In genomic region chr3:86766331-86766730, GRCh38 we compare ENCODE assay signal across 29 cellular contexts.
"Had no signal": no experiment of that assay in that cellular context is flagged by ENCODE, and none has a peak within 500 bp of the region (broad histone marks: within the 10 kb centered on the region; RNA-seq: fewer than 3 reads in every experiment).

No MANE protein-coding gene starts in this region.

- H3K4me1 ChIP-seq: stomach, suprapubic skin, testis, thyroid gland, tibial artery, tibial nerve, transverse colon, upper lobe of left lung, upper lobe of right lung, uterus, vagina had no signal

- H3K27me3 ChIP-seq: stomach, suprapubic skin, testis, thyroid gland, tibial artery, tibial nerve, transverse colon, upper lobe of left lung, upper lobe of right lung, uterus, vagina had no signal

- H3K36me3 ChIP-seq: stomach, suprapubic skin, thoracic aorta, thyroid gland, tibial artery, tibial nerve, transverse colon, upper lobe of left lung, upper lobe of right lung, uterus, vagina had no signal

- H3K4me3 ChIP-seq: stomach, suprapubic skin, testis, thoracic aorta, thyroid gland, tibial artery, tibial nerve, transverse colon, upper lobe of left lung, upper lobe of right lung, uterus, vagina had no signal

- H3K27ac ChIP-seq: stomach, suprapubic skin, testis, thoracic aorta, thyroid gland, tibial artery, tibial nerve, transverse colon, upper lobe of left lung, upper lobe of right lung, uterus, vagina had no signal

- ATAC-seq: stimulated activated effector memory CD8-positive, alpha-beta T cell treated with anti-CD3 and anti-CD28 coated beads, Interleukin-12 subunit alpha, Interleukin-12 subunit beta, amount 100 ng/mL, for 72 hours; stimulated activated memory B cell treated with anti-CD40 and anti-IgM and Interleukin-4, amounts not matched to agents 10 μg/mL and 1 μg/mL and 100 μg/mL, for 72 hours; stimulated activated naive B cell treated with anti-CD40 and anti-IgM and Interleukin-4, amounts not matched to agents 10 μg/mL and 1 μg/mL and 100 μg/mL, for 72 hours; stimulated activated naive CD8-positive, alpha-beta T cell treated with anti-CD3 and anti-CD28 coated beads, Interleukin-15, amount 100 ng/mL, for 72 hours; stimulated activated naive CD8-positive, alpha-beta T cell treated with anti-CD3 and anti-CD28 coated beads, Interleukin-15, Interleukin-2, amounts not matched to agents 100 U/mL and 50 U/mL, for 24 hours; upper lobe of right lung had no signal

- H3K9me3 ChIP-seq: stomach, suprapubic skin, testis, thoracic aorta, thyroid gland, tibial artery, tibial nerve, transverse colon, upper lobe of left lung, upper lobe of right lung, uterus, vagina had no signal

- DNase-seq: stimulated activated CD4-positive, alpha-beta T cell treated with anti-CD3 and anti-CD28 coated beads, Interleukin-2, amount 100 ng/mL, for 48 hours; stimulated activated CD4-positive, alpha-beta T cell treated with anti-CD3 and anti-CD28 coated beads, Interleukin-4, amount 100 ng/mL, for 1 hour; stimulated activated CD4-positive, alpha-beta T cell treated with anti-CD3 and anti-CD28 coated beads, Interleukin-4, amount 100 ng/mL, for 24 hours; stimulated activated CD4-positive, alpha-beta T cell treated with anti-CD3 and anti-CD28 coated beads, Interleukin-4, amount 100 ng/mL, for 4 hours; stimulated activated CD8-positive, alpha-beta memory T cell treated with anti-CD3 and anti-CD28 coated beads, Interleukin-4, amount 100 ng/mL, for 48 hours; stimulated activated naive B cell treated with anti-CD40 and anti-IgM and Interleukin-4, amounts not matched to agents 10 μg/mL and 1 μg/mL and 100 μg/mL, for 72 hours; stimulated activated naive CD4-positive, alpha-beta T cell; stimulated activated naive CD4-positive, alpha-beta T cell treated with Interleukin-2 at 50 U/mL for 16 hours; stimulated activated naive CD8-positive, alpha-beta T cell treated with anti-CD3 and anti-CD28 coated beads, Interleukin-15, amount 100 ng/mL, for 72 hours; stimulated activated naive CD8-positive, alpha-beta T cell treated with anti-CD3 and anti-CD28 coated beads, Interleukin-15, Interleukin-2, amounts not matched to agents 100 U/mL and 50 U/mL, for 24 hours; stomach; substantia nigra; testis; thyroid gland; tibial artery; transverse colon; trophoblast cell; upper lobe of left lung; upper lobe of right lung; uterus had no signal

- H3K27ac Mint-ChIP-seq: stimulated activated effector memory CD8-positive, alpha-beta T cell treated with anti-CD3 and anti-CD28 coated beads, Interleukin-12 subunit alpha, Interleukin-12 subunit beta, amount 100 ng/mL, for 72 hours; stimulated activated memory B cell treated with anti-CD40 and anti-IgM and Interleukin-4, amounts not matched to agents 10 μg/mL and 1 μg/mL and 100 μg/mL, for 72 hours; stimulated activated naive B cell treated with anti-CD40 and anti-IgM and Interleukin-4, amounts not matched to agents 10 μg/mL and 1 μg/mL and 100 μg/mL, for 72 hours; stimulated activated naive CD8-positive, alpha-beta T cell treated with anti-CD3 and anti-CD28 coated beads, Interleukin-15, amount 100 ng/mL, for 72 hours; stimulated activated naive CD8-positive, alpha-beta T cell treated with anti-CD3 and anti-CD28 coated beads, Interleukin-15, Interleukin-2, amounts not matched to agents 100 ng/mL and 50 ng/mL, for 24 hours; type B pancreatic cell had no signal

- H3K4me3 Mint-ChIP-seq: stimulated activated effector memory CD8-positive, alpha-beta T cell treated with anti-CD3 and anti-CD28 coated beads, Interleukin-12 subunit alpha, Interleukin-12 subunit beta, amount 100 ng/mL, for 72 hours; stimulated activated memory B cell treated with anti-CD40 and anti-IgM and Interleukin-4, amounts not matched to agents 10 μg/mL and 1 μg/mL and 100 μg/mL, for 72 hours; stimulated activated naive B cell treated with anti-CD40 and anti-IgM and Interleukin-4, amounts not matched to agents 10 μg/mL and 1 μg/mL and 100 μg/mL, for 72 hours; stimulated activated naive CD8-positive, alpha-beta T cell treated with anti-CD3 and anti-CD28 coated beads, Interleukin-15, amount 100 ng/mL, for 72 hours; stimulated activated naive CD8-positive, alpha-beta T cell treated with anti-CD3 and anti-CD28 coated beads, Interleukin-15, Interleukin-2, amounts not matched to agents 100 ng/mL and 50 ng/mL, for 24 hours; type B pancreatic cell had no signal

- H3K9me3 Mint-ChIP-seq: stimulated activated memory B cell treated with anti-CD40 and anti-IgM and Interleukin-4, amounts not matched to agents 10 μg/mL and 1 μg/mL and 100 μg/mL, for 72 hours; stimulated activated naive CD8-positive, alpha-beta T cell treated with anti-CD3 and anti-CD28 coated beads, Interleukin-15, amount 100 ng/mL, for 72 hours; stimulated activated naive CD8-positive, alpha-beta T cell treated with anti-CD3 and anti-CD28 coated beads, Interleukin-15, Interleukin-2, amounts not matched to agents 100 ng/mL and 50 ng/mL, for 24 hours; type B pancreatic cell had no signal

- FAIRE-seq: urothelium cell line had no signal

- H3K27me3 Mint-ChIP-seq: stimulated activated memory B cell treated with anti-CD40 and anti-IgM and Interleukin-4, amounts not matched to agents 10 μg/mL and 1 μg/mL and 100 μg/mL, for 72 hours; stimulated activated naive B cell treated with anti-CD40 and anti-IgM and Interleukin-4, amounts not matched to agents 10 μg/mL and 1 μg/mL and 100 μg/mL, for 72 hours; stimulated activated naive CD8-positive, alpha-beta T cell treated with anti-CD3 and anti-CD28 coated beads, Interleukin-15, amount 100 ng/mL, for 72 hours; stimulated activated naive CD8-positive, alpha-beta T cell treated with anti-CD3 and anti-CD28 coated beads, Interleukin-15, Interleukin-2, amounts not matched to agents 100 ng/mL and 50 ng/mL, for 24 hours; type B pancreatic cell had no signal

- H3K4me1 Mint-ChIP-seq: stimulated activated effector memory CD8-positive, alpha-beta T cell treated with anti-CD3 and anti-CD28 coated beads, Interleukin-12 subunit alpha, Interleukin-12 subunit beta, amount 100 ng/mL, for 72 hours; stimulated activated memory B cell treated with anti-CD40 and anti-IgM and Interleukin-4, amounts not matched to agents 10 μg/mL and 1 μg/mL and 100 μg/mL, for 72 hours; stimulated activated naive B cell treated with anti-CD40 and anti-IgM and Interleukin-4, amounts not matched to agents 10 μg/mL and 1 μg/mL and 100 μg/mL, for 72 hours; stimulated activated naive CD8-positive, alpha-beta T cell treated with anti-CD3 and anti-CD28 coated beads, Interleukin-15, amount 100 ng/mL, for 72 hours had no signal

- H3K36me3 Mint-ChIP-seq: stimulated activated effector memory CD8-positive, alpha-beta T cell treated with anti-CD3 and anti-CD28 coated beads, Interleukin-12 subunit alpha, Interleukin-12 subunit beta, amount 100 ng/mL, for 72 hours; stimulated activated memory B cell treated with anti-CD40 and anti-IgM and Interleukin-4, amounts not matched to agents 10 μg/mL and 1 μg/mL and 100 μg/mL, for 72 hours; stimulated activated naive B cell treated with anti-CD40 and anti-IgM and Interleukin-4, amounts not matched to agents 10 μg/mL and 1 μg/mL and 100 μg/mL, for 72 hours; type B pancreatic cell had no signal
